ENCODE assay signal across 2 cellular contexts in the genomic region with DNA sequence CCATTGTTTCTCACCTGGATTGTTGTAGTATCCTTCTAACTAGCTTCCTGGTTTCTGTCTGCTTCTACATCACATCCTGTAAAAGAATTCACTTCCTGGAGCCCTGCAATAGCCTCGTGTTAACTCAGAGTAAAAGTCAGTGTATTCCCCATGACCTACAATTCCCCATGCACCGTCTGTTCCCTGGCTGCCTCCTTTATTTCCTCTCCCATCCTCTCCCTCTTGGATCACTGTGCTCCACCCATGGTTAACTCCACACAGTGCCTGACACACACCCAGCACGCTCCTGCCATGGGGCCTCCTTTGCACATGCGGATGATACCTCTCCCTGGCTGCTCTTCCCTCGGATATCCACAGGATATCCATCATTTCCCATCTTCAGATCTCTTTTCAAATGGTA.
TF ChIP-seq lines count a peak whose summit lies in the region.

No MANE protein-coding gene starts in this region.

TF ChIP-seq in H1, 55 proteins besides CTCF, POLR2A, EP300 and RAD21 (continues in another document):
- TF ChIP-seq RNF2 (IDR thresholded peaks at IDR 0.05; ENCODE audit: borderline replicate concordance, low read depth, low read length, missing control alignments, poor library complexity, severe bottlenecking) = no peak
- TF ChIP-seq, protein P1, sequence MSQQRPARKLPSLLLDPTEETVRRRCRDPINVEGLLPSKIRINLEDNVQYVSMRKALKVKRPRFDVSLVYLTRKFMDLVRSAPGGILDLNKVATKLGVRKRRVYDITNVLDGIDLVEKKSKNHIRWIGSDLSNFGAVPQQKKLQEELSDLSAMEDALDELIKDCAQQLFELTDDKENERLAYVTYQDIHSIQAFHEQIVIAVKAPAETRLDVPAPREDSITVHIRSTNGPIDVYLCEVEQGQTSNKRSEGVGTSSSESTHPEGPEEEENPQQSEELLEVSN (IDR thresholded peaks at IDR 0.05) = no peak
- TF ChIP-seq CREB1 (IDR thresholded peaks at IDR 0.05) = no peak
- no peak for TF ChIP-seq SAP30 (IDR thresholded peaks at IDR 0.05; ENCODE audit: insufficient read depth, insufficient replicate concordance, low read length)
- no peak for TF ChIP-seq BCL11A (IDR thresholded peaks at IDR 0.05; ENCODE audit: low read depth in 2 of 2, low read length in 2 of 2)
- no peak for TF ChIP-seq RXRA (IDR thresholded peaks at IDR 0.05; ENCODE audit: insufficient read depth, low read depth, low read length)
- no peak for TF ChIP-seq SP1 (IDR thresholded peaks at IDR 0.05; ENCODE audit: low read depth, low read length)
- no peak for TF ChIP-seq SP4 (IDR thresholded peaks at IDR 0.05; ENCODE audit: low read length)
- no peak for TF ChIP-seq EGR1 (IDR thresholded peaks at IDR 0.05; ENCODE audit: borderline replicate concordance, low read depth, low read length)
- TF ChIP-seq FOSL1 (IDR thresholded peaks at IDR 0.05; ENCODE audit: insufficient read depth, low read depth, low read length) = no peak
- no peak for TF ChIP-seq SIRT6 (IDR thresholded peaks at IDR 0.05; ENCODE audit: low read length)
- no peak for TF ChIP-seq CBX8 (IDR thresholded peaks at IDR 0.05; ENCODE audit: borderline replicate concordance, low read depth, low read length)
- no peak for TF ChIP-seq SIN3A (conservative IDR thresholded peaks at IDR 0.05 in 1 of 2, IDR thresholded peaks at IDR 0.05 in 1 of 2; ENCODE audit: low read depth in 1 of 2, low read length in 2 of 2)
- TF ChIP-seq, protein P2, sequence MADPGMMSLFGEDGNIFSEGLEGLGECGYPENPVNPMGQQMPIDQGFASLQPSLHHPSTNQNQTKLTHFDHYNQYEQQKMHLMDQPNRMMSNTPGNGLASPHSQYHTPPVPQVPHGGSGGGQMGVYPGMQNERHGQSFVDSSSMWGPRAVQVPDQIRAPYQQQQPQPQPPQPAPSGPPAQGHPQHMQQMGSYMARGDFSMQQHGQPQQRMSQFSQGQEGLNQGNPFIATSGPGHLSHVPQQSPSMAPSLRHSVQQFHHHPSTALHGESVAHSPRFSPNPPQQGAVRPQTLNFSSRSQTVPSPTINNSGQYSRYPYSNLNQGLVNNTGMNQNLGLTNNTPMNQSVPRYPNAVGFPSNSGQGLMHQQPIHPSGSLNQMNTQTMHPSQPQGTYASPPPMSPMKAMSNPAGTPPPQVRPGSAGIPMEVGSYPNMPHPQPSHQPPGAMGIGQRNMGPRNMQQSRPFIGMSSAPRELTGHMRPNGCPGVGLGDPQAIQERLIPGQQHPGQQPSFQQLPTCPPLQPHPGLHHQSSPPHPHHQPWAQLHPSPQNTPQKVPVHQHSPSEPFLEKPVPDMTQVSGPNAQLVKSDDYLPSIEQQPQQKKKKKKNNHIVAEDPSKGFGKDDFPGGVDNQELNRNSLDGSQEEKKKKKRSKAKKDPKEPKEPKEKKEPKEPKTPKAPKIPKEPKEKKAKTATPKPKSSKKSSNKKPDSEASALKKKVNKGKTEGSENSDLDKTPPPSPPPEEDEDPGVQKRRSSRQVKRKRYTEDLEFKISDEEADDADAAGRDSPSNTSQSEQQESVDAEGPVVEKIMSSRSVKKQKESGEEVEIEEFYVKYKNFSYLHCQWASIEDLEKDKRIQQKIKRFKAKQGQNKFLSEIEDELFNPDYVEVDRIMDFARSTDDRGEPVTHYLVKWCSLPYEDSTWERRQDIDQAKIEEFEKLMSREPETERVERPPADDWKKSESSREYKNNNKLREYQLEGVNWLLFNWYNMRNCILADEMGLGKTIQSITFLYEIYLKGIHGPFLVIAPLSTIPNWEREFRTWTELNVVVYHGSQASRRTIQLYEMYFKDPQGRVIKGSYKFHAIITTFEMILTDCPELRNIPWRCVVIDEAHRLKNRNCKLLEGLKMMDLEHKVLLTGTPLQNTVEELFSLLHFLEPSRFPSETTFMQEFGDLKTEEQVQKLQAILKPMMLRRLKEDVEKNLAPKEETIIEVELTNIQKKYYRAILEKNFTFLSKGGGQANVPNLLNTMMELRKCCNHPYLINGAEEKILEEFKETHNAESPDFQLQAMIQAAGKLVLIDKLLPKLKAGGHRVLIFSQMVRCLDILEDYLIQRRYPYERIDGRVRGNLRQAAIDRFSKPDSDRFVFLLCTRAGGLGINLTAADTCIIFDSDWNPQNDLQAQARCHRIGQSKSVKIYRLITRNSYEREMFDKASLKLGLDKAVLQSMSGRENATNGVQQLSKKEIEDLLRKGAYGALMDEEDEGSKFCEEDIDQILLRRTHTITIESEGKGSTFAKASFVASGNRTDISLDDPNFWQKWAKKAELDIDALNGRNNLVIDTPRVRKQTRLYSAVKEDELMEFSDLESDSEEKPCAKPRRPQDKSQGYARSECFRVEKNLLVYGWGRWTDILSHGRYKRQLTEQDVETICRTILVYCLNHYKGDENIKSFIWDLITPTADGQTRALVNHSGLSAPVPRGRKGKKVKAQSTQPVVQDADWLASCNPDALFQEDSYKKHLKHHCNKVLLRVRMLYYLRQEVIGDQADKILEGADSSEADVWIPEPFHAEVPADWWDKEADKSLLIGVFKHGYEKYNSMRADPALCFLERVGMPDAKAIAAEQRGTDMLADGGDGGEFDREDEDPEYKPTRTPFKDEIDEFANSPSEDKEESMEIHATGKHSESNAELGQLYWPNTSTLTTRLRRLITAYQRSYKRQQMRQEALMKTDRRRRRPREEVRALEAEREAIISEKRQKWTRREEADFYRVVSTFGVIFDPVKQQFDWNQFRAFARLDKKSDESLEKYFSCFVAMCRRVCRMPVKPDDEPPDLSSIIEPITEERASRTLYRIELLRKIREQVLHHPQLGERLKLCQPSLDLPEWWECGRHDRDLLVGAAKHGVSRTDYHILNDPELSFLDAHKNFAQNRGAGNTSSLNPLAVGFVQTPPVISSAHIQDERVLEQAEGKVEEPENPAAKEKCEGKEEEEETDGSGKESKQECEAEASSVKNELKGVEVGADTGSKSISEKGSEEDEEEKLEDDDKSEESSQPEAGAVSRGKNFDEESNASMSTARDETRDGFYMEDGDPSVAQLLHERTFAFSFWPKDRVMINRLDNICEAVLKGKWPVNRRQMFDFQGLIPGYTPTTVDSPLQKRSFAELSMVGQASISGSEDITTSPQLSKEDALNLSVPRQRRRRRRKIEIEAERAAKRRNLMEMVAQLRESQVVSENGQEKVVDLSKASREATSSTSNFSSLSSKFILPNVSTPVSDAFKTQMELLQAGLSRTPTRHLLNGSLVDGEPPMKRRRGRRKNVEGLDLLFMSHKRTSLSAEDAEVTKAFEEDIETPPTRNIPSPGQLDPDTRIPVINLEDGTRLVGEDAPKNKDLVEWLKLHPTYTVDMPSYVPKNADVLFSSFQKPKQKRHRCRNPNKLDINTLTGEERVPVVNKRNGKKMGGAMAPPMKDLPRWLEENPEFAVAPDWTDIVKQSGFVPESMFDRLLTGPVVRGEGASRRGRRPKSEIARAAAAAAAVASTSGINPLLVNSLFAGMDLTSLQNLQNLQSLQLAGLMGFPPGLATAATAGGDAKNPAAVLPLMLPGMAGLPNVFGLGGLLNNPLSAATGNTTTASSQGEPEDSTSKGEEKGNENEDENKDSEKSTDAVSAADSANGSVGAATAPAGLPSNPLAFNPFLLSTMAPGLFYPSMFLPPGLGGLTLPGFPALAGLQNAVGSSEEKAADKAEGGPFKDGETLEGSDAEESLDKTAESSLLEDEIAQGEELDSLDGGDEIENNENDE (IDR thresholded peaks at IDR 0.05; ENCODE audit: insufficient replicate concordance, low read length) = no peak
- TF ChIP-seq SIX5 (IDR thresholded peaks at IDR 0.05; ENCODE audit: low read depth, low read length) = no peak
- no peak for TF ChIP-seq YY1 (IDR thresholded peaks at IDR 0.05; ENCODE audit: low read depth, low read length)
- no peak for TF ChIP-seq BRCA1 (IDR thresholded peaks at IDR 0.05; ENCODE audit: low read depth, low read length)
- no peak for TF ChIP-seq MAFK (IDR thresholded peaks at IDR 0.05; ENCODE audit: low read depth, low read length)

TF ChIP-seq in WTC11, 78 proteins besides CTCF, POLR2A, EP300 and RAD21:
- TF ChIP-seq, protein P3, sequence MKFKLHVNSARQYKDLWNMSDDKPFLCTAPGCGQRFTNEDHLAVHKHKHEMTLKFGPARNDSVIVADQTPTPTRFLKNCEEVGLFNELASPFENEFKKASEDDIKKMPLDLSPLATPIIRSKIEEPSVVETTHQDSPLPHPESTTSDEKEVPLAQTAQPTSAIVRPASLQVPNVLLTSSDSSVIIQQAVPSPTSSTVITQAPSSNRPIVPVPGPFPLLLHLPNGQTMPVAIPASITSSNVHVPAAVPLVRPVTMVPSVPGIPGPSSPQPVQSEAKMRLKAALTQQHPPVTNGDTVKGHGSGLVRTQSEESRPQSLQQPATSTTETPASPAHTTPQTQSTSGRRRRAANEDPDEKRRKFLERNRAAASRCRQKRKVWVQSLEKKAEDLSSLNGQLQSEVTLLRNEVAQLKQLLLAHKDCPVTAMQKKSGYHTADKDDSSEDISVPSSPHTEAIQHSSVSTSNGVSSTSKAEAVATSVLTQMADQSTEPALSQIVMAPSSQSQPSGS (CRISPR knock-in tag; IDR thresholded peaks at IDR 0.05; ENCODE audit: borderline replicate concordance, low read depth) = no peak
- TF ChIP-seq NR2C2 (CRISPR knock-in tag; IDR thresholded peaks at IDR 0.05) = no peak
- no peak for TF ChIP-seq ZNF317 (CRISPR knock-in tag; IDR thresholded peaks at IDR 0.05; ENCODE audit: borderline replicate concordance, low read depth)
- no peak for TF ChIP-seq ZNF219 (CRISPR knock-in tag; IDR thresholded peaks at IDR 0.05; ENCODE audit: borderline replicate concordance)
- TF ChIP-seq FOXJ3 (CRISPR knock-in tag; IDR thresholded peaks at IDR 0.05; ENCODE audit: borderline replicate concordance) = no peak
- TF ChIP-seq, protein P4, sequence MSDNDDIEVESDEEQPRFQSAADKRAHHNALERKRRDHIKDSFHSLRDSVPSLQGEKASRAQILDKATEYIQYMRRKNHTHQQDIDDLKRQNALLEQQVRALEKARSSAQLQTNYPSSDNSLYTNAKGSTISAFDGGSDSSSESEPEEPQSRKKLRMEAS (CRISPR knock-in tag; IDR thresholded peaks at IDR 0.05) = no peak
- TF ChIP-seq, protein P5, sequence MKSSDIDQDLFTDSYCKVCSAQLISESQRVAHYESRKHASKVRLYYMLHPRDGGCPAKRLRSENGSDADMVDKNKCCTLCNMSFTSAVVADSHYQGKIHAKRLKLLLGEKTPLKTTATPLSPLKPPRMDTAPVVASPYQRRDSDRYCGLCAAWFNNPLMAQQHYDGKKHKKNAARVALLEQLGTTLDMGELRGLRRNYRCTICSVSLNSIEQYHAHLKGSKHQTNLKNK (CRISPR knock-in tag; IDR thresholded peaks at IDR 0.05) = no peak
- TF ChIP-seq, protein P6, sequence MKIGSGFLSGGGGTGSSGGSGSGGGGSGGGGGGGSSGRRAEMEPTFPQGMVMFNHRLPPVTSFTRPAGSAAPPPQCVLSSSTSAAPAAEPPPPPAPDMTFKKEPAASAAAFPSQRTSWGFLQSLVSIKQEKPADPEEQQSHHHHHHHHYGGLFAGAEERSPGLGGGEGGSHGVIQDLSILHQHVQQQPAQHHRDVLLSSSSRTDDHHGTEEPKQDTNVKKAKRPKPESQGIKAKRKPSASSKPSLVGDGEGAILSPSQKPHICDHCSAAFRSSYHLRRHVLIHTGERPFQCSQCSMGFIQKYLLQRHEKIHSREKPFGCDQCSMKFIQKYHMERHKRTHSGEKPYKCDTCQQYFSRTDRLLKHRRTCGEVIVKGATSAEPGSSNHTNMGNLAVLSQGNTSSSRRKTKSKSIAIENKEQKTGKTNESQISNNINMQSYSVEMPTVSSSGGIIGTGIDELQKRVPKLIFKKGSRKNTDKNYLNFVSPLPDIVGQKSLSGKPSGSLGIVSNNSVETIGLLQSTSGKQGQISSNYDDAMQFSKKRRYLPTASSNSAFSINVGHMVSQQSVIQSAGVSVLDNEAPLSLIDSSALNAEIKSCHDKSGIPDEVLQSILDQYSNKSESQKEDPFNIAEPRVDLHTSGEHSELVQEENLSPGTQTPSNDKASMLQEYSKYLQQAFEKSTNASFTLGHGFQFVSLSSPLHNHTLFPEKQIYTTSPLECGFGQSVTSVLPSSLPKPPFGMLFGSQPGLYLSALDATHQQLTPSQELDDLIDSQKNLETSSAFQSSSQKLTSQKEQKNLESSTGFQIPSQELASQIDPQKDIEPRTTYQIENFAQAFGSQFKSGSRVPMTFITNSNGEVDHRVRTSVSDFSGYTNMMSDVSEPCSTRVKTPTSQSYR (CRISPR knock-in tag; IDR thresholded peaks at IDR 0.05) = no peak
- TF ChIP-seq, protein P7, sequence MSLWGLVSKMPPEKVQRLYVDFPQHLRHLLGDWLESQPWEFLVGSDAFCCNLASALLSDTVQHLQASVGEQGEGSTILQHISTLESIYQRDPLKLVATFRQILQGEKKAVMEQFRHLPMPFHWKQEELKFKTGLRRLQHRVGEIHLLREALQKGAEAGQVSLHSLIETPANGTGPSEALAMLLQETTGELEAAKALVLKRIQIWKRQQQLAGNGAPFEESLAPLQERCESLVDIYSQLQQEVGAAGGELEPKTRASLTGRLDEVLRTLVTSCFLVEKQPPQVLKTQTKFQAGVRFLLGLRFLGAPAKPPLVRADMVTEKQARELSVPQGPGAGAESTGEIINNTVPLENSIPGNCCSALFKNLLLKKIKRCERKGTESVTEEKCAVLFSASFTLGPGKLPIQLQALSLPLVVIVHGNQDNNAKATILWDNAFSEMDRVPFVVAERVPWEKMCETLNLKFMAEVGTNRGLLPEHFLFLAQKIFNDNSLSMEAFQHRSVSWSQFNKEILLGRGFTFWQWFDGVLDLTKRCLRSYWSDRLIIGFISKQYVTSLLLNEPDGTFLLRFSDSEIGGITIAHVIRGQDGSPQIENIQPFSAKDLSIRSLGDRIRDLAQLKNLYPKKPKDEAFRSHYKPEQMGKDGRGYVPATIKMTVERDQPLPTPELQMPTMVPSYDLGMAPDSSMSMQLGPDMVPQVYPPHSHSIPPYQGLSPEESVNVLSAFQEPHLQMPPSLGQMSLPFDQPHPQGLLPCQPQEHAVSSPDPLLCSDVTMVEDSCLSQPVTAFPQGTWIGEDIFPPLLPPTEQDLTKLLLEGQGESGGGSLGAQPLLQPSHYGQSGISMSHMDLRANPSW (CRISPR knock-in tag; conservative IDR thresholded peaks at IDR 0.05; ENCODE audit: low read depth) = no peak
TF ChIP-seq in WTC11: peak in this region for 0.
